In genomic region chr6:117674991-117675657, GRCh38 we compare ENCODE assay signal across 8 cellular contexts. TPM values are rescaled to one million over a fixed set of nuclear protein-coding genes. Genes with fewer than 3 reads are reported as not detected.
A peak's percentile ranks its signal among the peaks of the same experiment; 100 is the strongest.
DNase-seq lines count a peak whose midpoint lies in the region; ATAC-seq and TF ChIP-seq lines count a peak whose summit lies in the region.

TSS of gene NUS1 (plus strand) at chr6:117675469. CDS start at chr6:117675671, 202 bp downstream.

- peaks cover 29 to 43% (median 33%) of the 10 kb centered on the region in 10 experiments for H3K4me1 ChIP-seq in BLaER1 treated with 17β-estradiol and CSF1 and Interleukin-3, amounts not matched to agents 10 nM and 100 nM
- peaks cover 15% of the 10 kb centered on the region for H3K4me1 ChIP-seq in colonic mucosa

- DNase-seq in NCI-H526 (lab: John Stamatoyannopoulos, UW) = peak; percentile 95 to 99
- DNase-seq in activated CD4-positive, alpha-beta T cell treated with anti-CD3 and anti-CD28 coated beads for 4 hours = peak; percentile 98 to 99
- DNase-seq in colonic mucosa = peak; percentile 98
- peak; percentile 97 for DNase-seq in kidney tubule cell (ENCODE audit: low spot score)
- peak; percentile 95 to 97 (median 97) for DNase-seq in stimulated activated CD4-positive, alpha-beta T cell treated with anti-CD3 and anti-CD28 coated beads, Interleukin-1b, Interleukin-23, amount 100 ng/mL, for 24 hours (ENCODE audit: low read depth in 4 of 4, low spot score in 1 of 4)

- H3K4me3 ChIP-seq in BLaER1 treated with 17β-estradiol and CSF1 and Interleukin-3, amounts not matched to agents 10 nM and 100 nM = peak within 1 kb of the TSS; percentile 63 to 83 (median 77)
- peak within 1 kb of the TSS; percentile 74 for H3K4me3 ChIP-seq in colonic mucosa

- intact Hi-C loops in colonic mucosa (cut with DNase I) = no loop called here

- H3K27ac ChIP-seq in BLaER1 treated with 17β-estradiol and CSF1 and Interleukin-3, amounts not matched to agents 10 nM and 100 nM = peak within 1 kb of the TSS; percentile 63 to 87 (median 81); a peak in 21 of 22 replicates
- H3K27ac ChIP-seq in colonic mucosa = no peak within 1 kb of the TSS

- H3K9me3 ChIP-seq in BLaER1 treated with 17β-estradiol and CSF1 and Interleukin-3, amounts not matched to agents 10 nM and 100 nM (replicated peaks in 1 of 11) = peaks cover 8 to 23% (median 16%) of the 10 kb centered on the region in 11 experiments; a peak in 18 of 22 replicates
- no peaks in the 10 kb centered on the region for H3K9me3 ChIP-seq in colonic mucosa

- peaks cover 11 to 36% (median 33%) of the 10 kb centered on the region in 11 experiments for H3K36me3 ChIP-seq in BLaER1 treated with 17β-estradiol and CSF1 and Interleukin-3, amounts not matched to agents 10 nM and 100 nM
- no peaks in the 10 kb centered on the region for H3K36me3 ChIP-seq in colonic mucosa

- TF ChIP-seq CTCF in colonic mucosa (IDR thresholded peaks at IDR 0.05) = peak; percentile 66

- H4K20me1 ChIP-seq in BLaER1 treated with 17β-estradiol and CSF1 and Interleukin-3, amounts not matched to agents 10 nM and 100 nM = peaks cover 26 to 43% (median 37%) of the 10 kb centered on the region in 11 experiments; a peak in 21 of 22 replicates

- H3K27me3 ChIP-seq in BLaER1 treated with 17β-estradiol and CSF1 and Interleukin-3, amounts not matched to agents 10 nM and 100 nM = no peaks in the 10 kb centered on the region
- H3K27me3 ChIP-seq in colonic mucosa = no peaks in the 10 kb centered on the region

- peak; percentile 96 for ATAC-seq in GM19351 (IDR thresholded peaks at IDR 0.05; ENCODE audit: unreplicated experiment)
- peak; percentile 97 for ATAC-seq in HG03520 (IDR thresholded peaks at IDR 0.05; ENCODE audit: unreplicated experiment)

- peak within 1 kb of the TSS; percentile 82 to 97 (median 92) for H3K4me2 ChIP-seq in BLaER1 treated with 17β-estradiol and CSF1 and Interleukin-3, amounts not matched to agents 10 nM and 100 nM

- peak within 1 kb of the TSS; percentile 77 to 87 (median 85) for H3K9ac ChIP-seq in BLaER1 treated with 17β-estradiol and CSF1 and Interleukin-3, amounts not matched to agents 10 nM and 100 nM
- H3K9ac ChIP-seq in colonic mucosa (ENCODE audit: low read depth in 2 of 2, low read length in 2 of 2) = peak within 1 kb of the TSS; percentile 65 to 80

RNA-seq across cellular contexts. Expression of gene NUS1, which starts in this region (rescaled TPM):
- total RNA-seq in colonic mucosa = 10 to 100 TPM; 30.5 to 33.5 TPM
